Comparison of ENCODE assay signal across 23 cellular contexts in the genomic region with DNA sequence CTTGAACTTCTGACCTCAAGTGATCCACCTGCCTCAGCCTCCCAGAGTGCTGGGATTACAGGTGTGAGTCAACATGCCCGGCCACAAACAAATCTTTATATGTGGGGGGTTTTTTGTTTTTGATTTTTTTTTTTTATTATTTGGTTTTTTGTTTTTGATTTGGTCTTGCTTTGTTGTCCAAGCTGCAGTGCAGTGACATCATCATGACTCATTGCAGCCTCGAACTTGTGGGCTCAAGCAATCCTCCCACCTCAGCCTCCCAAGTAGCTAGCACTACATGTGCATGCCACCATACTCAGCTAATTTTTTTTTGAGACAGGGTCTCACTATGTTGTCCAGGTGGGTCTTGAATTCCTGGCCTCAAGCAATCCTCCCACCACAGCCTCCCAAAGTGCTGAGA.
"Had no signal": no experiment of that assay in that cellular context is flagged by ENCODE, and none has a peak within 500 bp of the region (broad histone marks: within the 10 kb centered on the region; RNA-seq: fewer than 3 reads in every experiment).

No MANE protein-coding gene starts in this region.

- H3K9me3 ChIP-seq: heart right ventricle, left lung, lower lobe of right lung, psoas muscle, right atrium auricular region, tibial nerve had no signal

- H3K4me1 Mint-ChIP-seq: activated naive CD4-positive, alpha-beta T cell treated with anti-CD3 and anti-CD28 coated beads, Interleukin-2, amount 10 ng/mL, durations not matched to agents 7 days and 5 days; activated naive CD8-positive, alpha-beta T cell treated with anti-CD3 and anti-CD28 coated beads, Interleukin-2, amount 10 ng/mL, durations not matched to agents 7 days and 5 days; natural killer cell; neural progenitor cell had no signal

- H3K27me3 ChIP-seq: heart right ventricle, left lung, neural progenitor cell, right atrium auricular region, tibial nerve had no signal

- H3K4me3 ChIP-seq: heart right ventricle, left lung, lower lobe of right lung, neural progenitor cell, psoas muscle, right atrium auricular region, tibial nerve had no signal

- H3K4me3 Mint-ChIP-seq: activated naive CD4-positive, alpha-beta T cell treated with anti-CD3 and anti-CD28 coated beads, Interleukin-2, amount 10 ng/mL, durations not matched to agents 7 days and 5 days; activated naive CD8-positive, alpha-beta T cell treated with anti-CD3 and anti-CD28 coated beads, Interleukin-2, amount 10 ng/mL, durations not matched to agents 7 days and 5 days; activated T-cell treated with anti-CD3 and anti-CD28 coated beads, Interleukin-2, amount 50 U/mL, for 24 hours; effector memory CD8-positive, alpha-beta T cell; natural killer cell; neural progenitor cell had no signal

- H3K4me2 ChIP-seq: neural progenitor cell had no signal

- H3K27me3 Mint-ChIP-seq: activated naive CD4-positive, alpha-beta T cell treated with anti-CD3 and anti-CD28 coated beads, Interleukin-2, amount 10 ng/mL, durations not matched to agents 7 days and 5 days; activated naive CD8-positive, alpha-beta T cell treated with anti-CD3 and anti-CD28 coated beads, Interleukin-2, amount 10 ng/mL, durations not matched to agents 7 days and 5 days; activated T-cell treated with anti-CD3 and anti-CD28 coated beads, Interleukin-2, amount 50 U/mL, for 24 hours; effector memory CD8-positive, alpha-beta T cell had no signal

- H3K9me3 Mint-ChIP-seq: activated naive CD4-positive, alpha-beta T cell treated with anti-CD3 and anti-CD28 coated beads, Interleukin-2, amount 10 ng/mL, durations not matched to agents 7 days and 5 days; activated naive CD8-positive, alpha-beta T cell treated with anti-CD3 and anti-CD28 coated beads, Interleukin-2, amount 10 ng/mL, durations not matched to agents 7 days and 5 days; activated T-cell treated with anti-CD3 and anti-CD28 coated beads, Interleukin-2, amount 50 U/mL, for 24 hours; effector memory CD8-positive, alpha-beta T cell; natural killer cell; neural progenitor cell had no signal

- H3K36me3 Mint-ChIP-seq: activated naive CD4-positive, alpha-beta T cell treated with anti-CD3 and anti-CD28 coated beads, Interleukin-2, amount 10 ng/mL, durations not matched to agents 7 days and 5 days; activated naive CD8-positive, alpha-beta T cell treated with anti-CD3 and anti-CD28 coated beads, Interleukin-2, amount 10 ng/mL, durations not matched to agents 7 days and 5 days; natural killer cell had no signal

- H2AFZ ChIP-seq: neural progenitor cell, parathyroid adenoma had no signal

- H3K9ac ChIP-seq: neural progenitor cell, parathyroid adenoma had no signal

- ATAC-seq: effector memory CD8-positive, alpha-beta T cell; heart right ventricle; left lung; lower lobe of right lung; natural killer cell; psoas muscle had no signal

- H3K4me1 ChIP-seq: heart right ventricle, left lung, lower lobe of right lung, neural progenitor cell, parathyroid adenoma, psoas muscle, right atrium auricular region, tibial nerve had no signal

- DNase-seq: activated CD4-positive, alpha-beta T cell treated with anti-CD3 and anti-CD28 coated beads for 1 hour; activated CD8-positive, alpha-beta memory T cell treated with anti-CD3 and anti-CD28 coated beads, Interleukin-2, amount 50 U/mL, for 4 hours; activated gamma-delta T cell; activated naive CD4-positive, alpha-beta T cell treated with anti-CD3 and anti-CD28 coated beads, Interleukin-2, amount 10 ng/mL, durations not matched to agents 7 days and 5 days; activated naive CD8-positive, alpha-beta T cell treated with anti-CD3 and anti-CD28 coated beads, Interleukin-2, amount 10 ng/mL, durations not matched to agents 7 days and 5 days; activated T-cell treated with anti-CD3 and anti-CD28 coated beads, Interleukin-2, amount 50 U/mL, for 24 hours; amygdala; caudate nucleus; cortex of kidney; effector memory CD8-positive, alpha-beta T cell; foreskin melanocyte; heart right ventricle; left lung; lower lobe of right lung; mesenchymal stem cell; natural killer cell; occipital lobe; psoas muscle; stimulated activated naive CD4-positive, alpha-beta T cell had no signal

- H3K27ac Mint-ChIP-seq: activated naive CD4-positive, alpha-beta T cell treated with anti-CD3 and anti-CD28 coated beads, Interleukin-2, amount 10 ng/mL, durations not matched to agents 7 days and 5 days; activated naive CD8-positive, alpha-beta T cell treated with anti-CD3 and anti-CD28 coated beads, Interleukin-2, amount 10 ng/mL, durations not matched to agents 7 days and 5 days; activated T-cell treated with anti-CD3 and anti-CD28 coated beads, Interleukin-2, amount 50 U/mL, for 24 hours; effector memory CD8-positive, alpha-beta T cell; natural killer cell; neural progenitor cell had no signal

- H3K27ac ChIP-seq: heart right ventricle, left lung, lower lobe of right lung, neural progenitor cell, parathyroid adenoma, psoas muscle, right atrium auricular region, tibial nerve had no signal
